17 cellular contexts compared by ENCODE assay signal in the genomic region with DNA sequence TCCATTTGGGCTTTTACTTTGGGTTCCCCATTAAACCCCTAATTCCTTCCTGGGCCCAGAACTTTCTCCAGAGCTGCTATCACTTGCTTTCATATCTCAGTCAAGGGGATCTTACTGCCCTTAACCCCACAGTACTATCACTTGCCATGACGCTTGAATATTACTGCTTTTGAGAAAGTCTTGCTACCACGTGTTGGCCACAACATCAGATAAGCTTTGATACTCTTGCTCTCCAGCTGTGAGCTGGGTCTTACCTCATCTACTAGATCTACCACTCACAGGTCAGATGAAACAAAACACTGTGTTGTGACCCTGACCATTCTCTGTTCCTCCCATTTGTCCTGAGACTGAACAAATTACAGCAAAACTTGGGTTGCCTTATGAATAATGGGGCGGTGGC. TPM values are rescaled to one million over a fixed set of nuclear protein-coding genes. Genes with fewer than 3 reads are reported as not detected.
DNase-seq lines count a peak whose midpoint lies in the region; ATAC-seq and TF ChIP-seq lines count a peak whose summit lies in the region.
"Had no signal": no experiment of that assay in that cellular context is flagged by ENCODE, and none has a peak within 500 bp of the region (broad histone marks: within the 10 kb centered on the region; RNA-seq: fewer than 3 reads in every experiment).

No MANE protein-coding gene starts in this region.

- no peaks in the 10 kb centered on the region for H3K4me1 Mint-ChIP-seq in activated T-helper 2 cell treated with anti-CD3 and anti-CD28 coated beads, Interferon-gamma antibody, Interleukin-2, Interleukin-4, amounts not matched to agents 10 μg/mL and 5 μg/mL and 100 μg/mL, durations not matched to agents 14 hours and 24 hours and 36 hours (ENCODE audit: low read depth)
- no peaks in the 10 kb centered on the region for H3K4me1 Mint-ChIP-seq in mesothelial cell of epicardium

- no peaks in the 10 kb centered on the region for H3K79me2 ChIP-seq in mesendoderm (ENCODE audit: control insufficient read depth, insufficient read depth, low read length)

- H2BK120ac ChIP-seq in mesendoderm (ENCODE audit: low read depth, low read length) = no peak overlapping the region

- H3K36me3 Mint-ChIP-seq in activated T-helper 2 cell treated with anti-CD3 and anti-CD28 coated beads, Interferon-gamma antibody, Interleukin-2, Interleukin-4, amounts not matched to agents 10 μg/mL and 5 μg/mL and 100 μg/mL, durations not matched to agents 14 hours and 24 hours and 36 hours (ENCODE audit: low read depth) = no peaks in the 10 kb centered on the region
- H3K36me3 Mint-ChIP-seq in mesothelial cell of epicardium = peaks cover 15% of the 10 kb centered on the region

- H3K56ac ChIP-seq in mesendoderm (ENCODE audit: low read length) = no peak overlapping the region

- H3K27ac ChIP-seq in BLaER1 treated with 17β-estradiol and CSF1 and Interleukin-3, amounts not matched to agents 10 nM and 100 nM = peak overlapping the region in 9 of 11 experiments; percentile 4 to 68 (median 55); a peak in 16 of 22 replicates
- H3K27ac ChIP-seq in HEK293 (ENCODE audit: extremely low read depth, low read depth, low read length) (no peak overlapping the region), mesendoderm (ENCODE audit: low read depth, low read length) (no peak overlapping the region)
- H3K27ac ChIP-seq: PC-9, SJSA1 had no signal

- POLR2A ChIA-PET in HEK293 (lab: Yijun Ruan, JAX) = no interaction called here

- DNase-seq in activated T-helper 2 cell treated with anti-CD3 and anti-CD28 coated beads, Interferon-gamma antibody, Interleukin-2, Interleukin-4, amounts not matched to agents 10 μg/mL and 5 μg/mL and 100 μg/mL, durations not matched to agents 14 hours and 24 hours and 36 hours (ENCODE audit: low spot score) = peak; percentile 30
- DNase-seq in mesendoderm (peak; percentile 50), mesothelial cell of epicardium (ENCODE audit: low spot score in 2 of 2, unreplicated experiment in 2 of 2) (no peak), NCI-H1436 (lab: John Stamatoyannopoulos, UW) (no peak)
- DNase-seq: DMS153, EL, NCI-H1436 treated with DMSO at 0.1 percent for 48 hours, NCI-H2081, NCI-H510A, NCI-H774, PC-9 had no signal

- H3K4me2 ChIP-seq in BLaER1 treated with 17β-estradiol and CSF1 and Interleukin-3, amounts not matched to agents 10 nM and 100 nM = peak overlapping the region in 8 of 11 experiments; percentile 20 to 76 (median 62); a peak in 14 of 22 replicates
- no peak overlapping the region for H3K4me2 ChIP-seq in mesendoderm (ENCODE audit: low read length)
- H3K4me2 ChIP-seq: PC-9 had no signal

- no peaks in the 10 kb centered on the region for H4K20me1 ChIP-seq in BLaER1 treated with 17β-estradiol and CSF1 and Interleukin-3, amounts not matched to agents 10 nM and 100 nM

- H4K5ac ChIP-seq in mesendoderm (ENCODE audit: low read length) = no peak overlapping the region

- H3K79me1 ChIP-seq in mesendoderm (ENCODE audit: low read length) = no peaks in the 10 kb centered on the region

- TF ChIP-seq CTCF in HEK293 (tag by site-specific recombination; IDR thresholded peaks at IDR 0.05) = no peak
- no peak for TF ChIP-seq CTCF in mesothelial cell of epicardium (IDR thresholded peaks at IDR 0.05; ENCODE audit: unreplicated experiment)

- H3K4me3 Mint-ChIP-seq in activated T-helper 2 cell treated with anti-CD3 and anti-CD28 coated beads, Interferon-gamma antibody, Interleukin-2, Interleukin-4, amounts not matched to agents 10 μg/mL and 5 μg/mL and 100 μg/mL, durations not matched to agents 14 hours and 24 hours and 36 hours (ENCODE audit: low read depth) = no peak overlapping the region
- H3K4me3 Mint-ChIP-seq in mesothelial cell of epicardium = no peak overlapping the region
- H3K4me3 Mint-ChIP-seq: CD14-positive monocyte, IgD-negative memory B cell had no signal

- no peak overlapping the region for H2BK15ac ChIP-seq in mesendoderm (replicated peaks; ENCODE audit: low read depth)

- H3K18ac ChIP-seq in mesendoderm (ENCODE audit: low read length) = no peak overlapping the region

- no peak overlapping the region for H3K4ac ChIP-seq in mesendoderm (ENCODE audit: low read depth, low read length)

- no peak overlapping the region for H4K8ac ChIP-seq in mesendoderm (ENCODE audit: low read depth, low read length)

- H3K4me1 ChIP-seq in BLaER1 treated with 17β-estradiol and CSF1 and Interleukin-3, amounts not matched to agents 10 nM and 100 nM = peaks cover 11 to 35% (median 24%) of the 10 kb centered on the region in 10 experiments
- peaks cover 2% of the 10 kb centered on the region; the same call in 1 of the 2 replicates for H3K4me1 ChIP-seq in HEK293 (ENCODE audit: control insufficient read depth, insufficient read depth, low read length)
- peaks cover 6% of the 10 kb centered on the region for H3K4me1 ChIP-seq in mesendoderm (ENCODE audit: control insufficient read depth, low read depth, low read length)
- H3K4me1 ChIP-seq: SJSA1 had no signal

- H2BK5ac ChIP-seq in mesendoderm (ENCODE audit: low read length) = no peak overlapping the region

- no peak for ATAC-seq in GM21381 (IDR thresholded peaks at IDR 0.05; ENCODE audit: unreplicated experiment)

- H3K9ac ChIP-seq in BLaER1 treated with 17β-estradiol and CSF1 and Interleukin-3, amounts not matched to agents 10 nM and 100 nM = peak overlapping the region in 2 of 11 experiments; percentile 10 to 28; a peak in 2 of 22 replicates
- H3K9ac ChIP-seq in mesendoderm (ENCODE audit: low read length) = no peak overlapping the region

- no peak overlapping the region for H3K23ac ChIP-seq in mesendoderm (ENCODE audit: low read length)

- peaks cover 0 to 13% (median 7%) of the 10 kb centered on the region in 11 experiments; a peak in 19 of 22 replicates for H3K27me3 ChIP-seq in BLaER1 treated with 17β-estradiol and CSF1 and Interleukin-3, amounts not matched to agents 10 nM and 100 nM
- no peaks in the 10 kb centered on the region for H3K27me3 ChIP-seq in mesendoderm (ENCODE audit: insufficient read depth, low read length, poor library complexity)
- H3K27me3 ChIP-seq: SJSA1 had no signal

- CTCF ChIA-PET in HEK293 (lab: Yijun Ruan, JAX) = no interaction called here

- peaks cover 8% of the 10 kb centered on the region for H3K27me3 Mint-ChIP-seq in activated T-helper 2 cell treated with anti-CD3 and anti-CD28 coated beads, Interferon-gamma antibody, Interleukin-2, Interleukin-4, amounts not matched to agents 10 μg/mL and 5 μg/mL and 100 μg/mL, durations not matched to agents 14 hours and 24 hours and 36 hours (ENCODE audit: low read depth)
- H3K27me3 Mint-ChIP-seq in mesothelial cell of epicardium (ENCODE audit: low read depth) = no peaks in the 10 kb centered on the region

- intact Hi-C loops in activated T-helper 2 cell treated with anti-CD3 and anti-CD28 coated beads, Interferon-gamma antibody, Interleukin-2, Interleukin-4, amounts not matched to agents 10 μg/mL and 5 μg/mL and 100 μg/mL, durations not matched to agents 14 hours and 24 hours and 36 hours (cut with micrococcal nuclease) = loop anchor here (1.0 to 10.0 kb wide), 3 partner anchors 13 to 444 kb away; no protein-coding TSS in a partner anchor

- H3K27ac Mint-ChIP-seq in activated T-helper 2 cell treated with anti-CD3 and anti-CD28 coated beads, Interferon-gamma antibody, Interleukin-2, Interleukin-4, amounts not matched to agents 10 μg/mL and 5 μg/mL and 100 μg/mL, durations not matched to agents 14 hours and 24 hours and 36 hours = peak overlapping the region; percentile 30
- no peak overlapping the region for H3K27ac Mint-ChIP-seq in mesothelial cell of epicardium
- H3K27ac Mint-ChIP-seq: IgD-negative memory B cell had no signal

- H2AK5ac ChIP-seq in mesendoderm (ENCODE audit: low read length) = no peak overlapping the region

- H3K9me3 Mint-ChIP-seq in activated T-helper 2 cell treated with anti-CD3 and anti-CD28 coated beads, Interferon-gamma antibody, Interleukin-2, Interleukin-4, amounts not matched to agents 10 μg/mL and 5 μg/mL and 100 μg/mL, durations not matched to agents 14 hours and 24 hours and 36 hours = no peaks in the 10 kb centered on the region
- peaks cover 8% of the 10 kb centered on the region for H3K9me3 Mint-ChIP-seq in mesothelial cell of epicardium
- H3K9me3 Mint-ChIP-seq: CD14-positive monocyte, IgD-negative memory B cell had no signal

- no peak overlapping the region for H3K4me3 ChIP-seq in BLaER1 treated with 17β-estradiol and CSF1 and Interleukin-3, amounts not matched to agents 10 nM and 100 nM
- H3K4me3 ChIP-seq in HEK293 (ENCODE audit: low read depth, low read length) (no peak overlapping the region), mesendoderm (ENCODE audit: low read length) (no peak overlapping the region)
- H3K4me3 ChIP-seq: PC-9, SJSA1 had no signal

- H3K9me3 ChIP-seq in BLaER1 treated with 17β-estradiol and CSF1 and Interleukin-3, amounts not matched to agents 10 nM and 100 nM (replicated peaks in 1 of 11) = peaks cover 0 to 9% (median 0%) of the 10 kb centered on the region in 11 experiments; a peak in 2 of 22 replicates
- no peaks in the 10 kb centered on the region for H3K9me3 ChIP-seq in HEK293 (ENCODE audit: control insufficient read depth, insufficient read depth, low read depth, low read length)
- H3K9me3 ChIP-seq: SJSA1 had no signal

- no CpG with 5 or more reads among the region's 3 CpGs for WGBS in mesendoderm (ENCODE audit: extremely low coverage, insufficient coverage, low lambda C conversion rate)

- no peaks in the 10 kb centered on the region for H3K36me3 ChIP-seq in BLaER1 treated with 17β-estradiol and CSF1 and Interleukin-3, amounts not matched to agents 10 nM and 100 nM
- H3K36me3 ChIP-seq in HEK293 (ENCODE audit: control insufficient read depth in 2 of 2, insufficient read depth in 1 of 2, low read length in 2 of 2) (no peaks in the 10 kb centered on the region), mesendoderm (ENCODE audit: control insufficient read depth, insufficient read depth, low read length) (no peaks in the 10 kb centered on the region)
- H3K36me3 ChIP-seq: SJSA1 had no signal

TF ChIP-seq in HEK293, 187 proteins besides CTCF, POLR2A, EP300 and RAD21:
- 0 out of 2 replicates have a peak, but pooled peaks have one; percentile 17 for TF ChIP-seq TRIM28 (IDR thresholded peaks at IDR 0.05; ENCODE audit: borderline replicate concordance, low read length)
- TF ChIP-seq RBAK (tag by site-specific recombination; IDR thresholded peaks at IDR 0.05) = no peak

RNA-seq across cellular contexts. Expression of a gene that starts 12.0 kb away (rescaled TPM):
- total RNA-seq in activated T-helper 2 cell treated with anti-CD3 and anti-CD28 coated beads, Interferon-gamma antibody, Interleukin-2, Interleukin-4, amounts not matched to agents 10 μg/mL and 5 μg/mL and 100 μg/mL, durations not matched to agents 14 hours and 24 hours and 36 hours = 28.1 and 32.9 TPM in 2 replicates
- polyA plus RNA-seq in mesendoderm (2013, experiment 1 of 2) = 4.5 TPM
- polyA plus RNA-seq in mesendoderm (2013, experiment 2 of 2) = 4.7 TPM
- total RNA-seq in mesothelial cell of epicardium = 38.7 to 42.6 TPM (median 41.2 TPM) in 3 replicates

Comparison
In these comparisons a context has a peak if more than half of its experiments do, and no peak if none do; other contexts are left out.
1. H3K27ac ChIP-seq: peak in BLaER1 treated with 17β-estradiol and CSF1 and Interleukin-3, amounts not matched to agents 10 nM and 100 nM (9 of 11); none in HEK293 (single experiment) and mesendoderm (single experiment).
2. DNase-seq: peak in activated T-helper 2 cell treated with anti-CD3 and anti-CD28 coated beads, Interferon-gamma antibody, Interleukin-2, Interleukin-4, amounts not matched to agents 10 μg/mL and 5 μg/mL and 100 μg/mL, durations not matched to agents 14 hours and 24 hours and 36 hours (single experiment) and mesendoderm (single experiment); none in mesothelial cell of epicardium (0 of 2) and NCI-H1436 (single experiment).